Comparison of ENCODE assay signal across 9 cellular contexts in the genomic region with DNA sequence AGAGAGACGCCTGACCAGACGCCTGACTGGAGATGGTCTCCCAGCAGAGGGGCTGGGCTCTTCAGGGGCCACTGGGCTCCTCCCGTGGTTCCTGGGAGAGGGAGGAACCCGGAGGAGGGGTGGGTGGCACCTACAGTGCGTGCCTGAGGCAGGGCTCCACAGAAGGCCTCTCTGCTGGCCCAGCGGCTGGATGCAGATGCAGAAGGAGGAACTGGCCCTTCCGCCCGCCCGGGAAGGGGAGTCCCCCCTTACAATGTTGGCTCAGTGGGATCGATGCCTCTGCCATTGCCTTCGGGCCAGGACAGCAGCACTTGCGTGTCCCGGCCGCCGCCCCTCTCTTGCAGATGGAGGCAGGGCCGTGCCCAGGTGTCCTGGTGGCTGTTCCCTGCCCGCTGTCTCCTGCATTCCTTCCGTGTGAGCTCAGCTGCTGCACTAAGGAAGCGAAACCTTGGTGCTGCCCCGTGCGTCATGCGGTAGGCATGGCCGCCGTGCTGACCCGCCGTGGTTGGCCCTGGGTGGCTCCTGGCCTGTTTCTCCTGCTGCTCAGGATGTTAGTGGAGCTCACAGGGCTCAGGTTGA. TPM values are rescaled to one million over a fixed set of nuclear protein-coding genes. Genes with fewer than 3 reads are reported as not detected.
A peak's percentile ranks its signal among the peaks of the same experiment; 100 is the strongest.
DNase-seq lines count a peak whose midpoint lies in the region; ATAC-seq and TF ChIP-seq lines count a peak whose summit lies in the region.
"Had no signal": no experiment of that assay in that cellular context is flagged by ENCODE, and none has a peak within 500 bp of the region (broad histone marks: within the 10 kb centered on the region; RNA-seq: fewer than 3 reads in every experiment).

No MANE protein-coding gene starts in this region.

- H3K36me3 ChIP-seq in brain microvascular endothelial cell (replicated peaks) (no peaks in the 10 kb centered on the region), left lung (no peaks in the 10 kb centered on the region), upper lobe of left lung (peaks cover 0 to 5% (median 0%) of the 10 kb centered on the region in 4 donors), BE2C (no peaks in the 10 kb centered on the region; the same call in 1 of the 2 replicates)

- H3K4me3 Mint-ChIP-seq in activated CD8-positive, alpha-beta memory T cell treated with anti-CD3 and anti-CD28 coated beads, Interleukin-2, amount 10 ng/mL, durations not matched to agents 7 days and 5 days: no peak overlapping the region
- H3K4me3 Mint-ChIP-seq in chondrocyte (ENCODE audit: unreplicated experiment): no peak overlapping the region

- ATAC-seq in left lung: peak; percentile 88
- peak; percentile 80 to 82 for ATAC-seq in upper lobe of left lung (ENCODE audit: low FRiP score in 2 of 2)
- no peak for ATAC-seq in activated CD8-positive, alpha-beta memory T cell treated with anti-CD3 and anti-CD28 coated beads, Interleukin-2, amount 10 ng/mL, durations not matched to agents 7 days and 5 days

- 53 to 58% methylated on average over 7 to 16 of the region's 26 CpGs for WGBS in upper lobe of left lung, 2 donors

- peaks cover 34 to 81% of the 10 kb centered on the region in 2 donors for H3K4me1 ChIP-seq in left lung
- peaks cover 84 to 95% (median 89%) of the 10 kb centered on the region in 4 donors for H3K4me1 ChIP-seq in upper lobe of left lung
- peaks cover 37% of the 10 kb centered on the region for H3K4me1 ChIP-seq in BE2C

- TF ChIP-seq POLR2A in upper lobe of left lung (IDR thresholded peaks at IDR 0.05): peak in 3 of 4 donors; percentile 21 to 60 (median 33)

- CTCF ChIA-PET in activated CD8-positive, alpha-beta memory T cell treated with anti-CD3 and anti-CD28 coated beads, Interleukin-2, amount 10 ng/mL, durations not matched to agents 7 days and 5 days (lab: Charles Lee): interaction anchor here (1.1 to 3.4 kb wide), 3 partner anchors 32 to 52 kb away, joined by 3 to 14 read pairs (median 6); no protein-coding TSS in a partner anchor

- no peak overlapping the region for H3K4me3 ChIP-seq in brain microvascular endothelial cell (ENCODE audit: low read depth, low read length)
- H3K4me3 ChIP-seq in left lung: peak overlapping the region in 1 of 2 donors; percentile 11
- peak overlapping the region in 3 of 4 donors; percentile 7 to 34 (median 29) for H3K4me3 ChIP-seq in upper lobe of left lung
- H3K4me3 ChIP-seq in BE2C (ENCODE audit: low read depth, low read length): no peak overlapping the region

- H3K9me3 ChIP-seq in left lung: no peaks in the 10 kb centered on the region
- H3K9me3 ChIP-seq in upper lobe of left lung: no peaks in the 10 kb centered on the region
- no peaks in the 10 kb centered on the region for H3K9me3 ChIP-seq in BE2C

- in situ Hi-C loops in brain microvascular endothelial cell (cut with HindIII; ENCODE audit: low pct_ligation_motif_present, low sequenced_read_pairs): no loop called here

- H3K27ac ChIP-seq in brain microvascular endothelial cell: no peak overlapping the region
- peak overlapping the region; percentile 62 to 78 for H3K27ac ChIP-seq in left lung
- peak overlapping the region; percentile 86 to 95 (median 91) for H3K27ac ChIP-seq in upper lobe of left lung

- peak; percentile 74 for DNase-seq in M059J (ENCODE audit: low read depth)
- DNase-seq in brain microvascular endothelial cell: peak; percentile 18
- DNase-seq in left lung: peak; percentile 77 to 87
- DNase-seq in upper lobe of left lung: peak; percentile 87 to 90
- no peak for DNase-seq in activated CD8-positive, alpha-beta memory T cell treated with anti-CD3 and anti-CD28 coated beads, Interleukin-2, amount 10 ng/mL, durations not matched to agents 7 days and 5 days
- no peak for DNase-seq in stimulated activated CD8-positive, alpha-beta memory T cell treated with anti-CD3 and anti-CD28 coated beads, Interleukin-4, amount 100 ng/mL, for 48 hours
- DNase-seq in BE2C: no peak
- no peak for DNase-seq in chondrocyte (ENCODE audit: low spot score)
- DNase-seq: activated naive CD4-positive, alpha-beta T cell treated with Interleukin-2 at 50 U/mL for 16 hours had no signal

- intact Hi-C loops in left lung (cut with DNase I): no loop called here

- H3K27ac Mint-ChIP-seq in activated CD8-positive, alpha-beta memory T cell treated with anti-CD3 and anti-CD28 coated beads, Interleukin-2, amount 10 ng/mL, durations not matched to agents 7 days and 5 days: no peak overlapping the region
- H3K27ac Mint-ChIP-seq in chondrocyte (ENCODE audit: unreplicated experiment): no peak overlapping the region

- no peaks in the 10 kb centered on the region for H3K9me3 Mint-ChIP-seq in activated CD8-positive, alpha-beta memory T cell treated with anti-CD3 and anti-CD28 coated beads, Interleukin-2, amount 10 ng/mL, durations not matched to agents 7 days and 5 days (ENCODE audit: low read depth)
- H3K9me3 Mint-ChIP-seq in chondrocyte (ENCODE audit: low read depth): no peaks in the 10 kb centered on the region

- peaks cover 2% of the 10 kb centered on the region for H3K27me3 Mint-ChIP-seq in activated CD8-positive, alpha-beta memory T cell treated with anti-CD3 and anti-CD28 coated beads, Interleukin-2, amount 10 ng/mL, durations not matched to agents 7 days and 5 days
- no peaks in the 10 kb centered on the region for H3K27me3 Mint-ChIP-seq in chondrocyte (ENCODE audit: low read depth)

- no peaks in the 10 kb centered on the region for H3K36me3 Mint-ChIP-seq in activated CD8-positive, alpha-beta memory T cell treated with anti-CD3 and anti-CD28 coated beads, Interleukin-2, amount 10 ng/mL, durations not matched to agents 7 days and 5 days
- no peaks in the 10 kb centered on the region for H3K36me3 Mint-ChIP-seq in chondrocyte (ENCODE audit: low read depth)

- peak in 2 of 4 donors; percentile 48 to 75 for TF ChIP-seq EP300 in upper lobe of left lung (IDR thresholded peaks at IDR 0.05)

- H3K27me3 ChIP-seq in brain microvascular endothelial cell (replicated peaks): no peaks in the 10 kb centered on the region
- H3K27me3 ChIP-seq in left lung: no peaks in the 10 kb centered on the region
- H3K27me3 ChIP-seq in upper lobe of left lung: no peaks in the 10 kb centered on the region
- no peaks in the 10 kb centered on the region for H3K27me3 ChIP-seq in BE2C

- peaks cover 15% of the 10 kb centered on the region for H3K4me1 Mint-ChIP-seq in activated CD8-positive, alpha-beta memory T cell treated with anti-CD3 and anti-CD28 coated beads, Interleukin-2, amount 10 ng/mL, durations not matched to agents 7 days and 5 days
- peaks cover 29% of the 10 kb centered on the region for H3K4me1 Mint-ChIP-seq in chondrocyte (ENCODE audit: low read depth)

- no peak for TF ChIP-seq CTCF in brain microvascular endothelial cell (IDR thresholded peaks at IDR 0.05; ENCODE audit: low read depth, low read length, missing control alignments)
- no peak for TF ChIP-seq CTCF in left lung (IDR thresholded peaks at IDR 0.05)
- peak in 1 of 6 experiments; percentile 42 for TF ChIP-seq CTCF in upper lobe of left lung (IDR thresholded peaks at IDR 0.05)
- TF ChIP-seq CTCF in BE2C (IDR thresholded peaks at IDR 0.05; ENCODE audit: low read depth, low read length): no peak
- TF ChIP-seq CTCF in chondrocyte (IDR thresholded peaks at IDR 0.05): no peak

RNA-seq across cellular contexts. Expression of a gene that starts 15.1 kb away (rescaled TPM):
- 11.1 and 21.8 TPM in 2 replicates for total RNA-seq in M059J (2014; rRNA removed; shearing (Covaris generic))
- 100 to 1,000 TPM in 1 of 2 donors, 10 to 100 TPM in 1; 76.3 to 135 TPM for total RNA-seq in left lung
- 100 to 1,000 TPM in 5 of 6 donors, 10 to 100 TPM in 1; 90.7 to 231 (median 123) TPM for total RNA-seq in upper lobe of left lung
- 1 to 10 TPM; 4.8 to 7.0 TPM for total RNA-seq in activated CD8-positive, alpha-beta memory T cell treated with anti-CD3 and anti-CD28 coated beads, Interleukin-2, amount 10 ng/mL, durations not matched to agents 7 days and 5 days
- 54.3 TPM for polyA plus RNA-seq in BE2C (2012; ENCODE audit: insufficient read depth, insufficient read length, low read depth)
- 28.9 to 43.6 TPM (median 29.5 TPM) in 3 replicates for total RNA-seq in chondrocyte

RNA-seq across cellular contexts. Expression of a gene that starts 58.4 kb away (rescaled TPM):
- 8.0 and 19.7 TPM in 2 replicates for total RNA-seq in M059J (2014; rRNA removed; shearing (Covaris generic))
- total RNA-seq in left lung: 10 to 100 TPM; 28.2 to 32.7 TPM
- total RNA-seq in upper lobe of left lung: 10 to 100 TPM; 29.5 to 75.4 (median 34.8) TPM
- total RNA-seq in activated CD8-positive, alpha-beta memory T cell treated with anti-CD3 and anti-CD28 coated beads, Interleukin-2, amount 10 ng/mL, durations not matched to agents 7 days and 5 days: 10 to 100 TPM; 29.8 to 34.6 TPM
- 21.2 TPM for polyA plus RNA-seq in BE2C (2012; ENCODE audit: insufficient read depth, insufficient read length, low read depth)
- total RNA-seq in chondrocyte: 27.6 to 33.0 TPM (median 28.4 TPM) in 3 replicates

Comparison
In these comparisons a context has a peak if more than half of its experiments do, and no peak if none do; other contexts are left out.
1. DNase-seq: peak in M059J (single experiment), brain microvascular endothelial cell (single experiment), left lung (2 of 2) and upper lobe of left lung (2 of 2); none in activated CD8-positive, alpha-beta memory T cell treated with anti-CD3 and anti-CD28 coated beads, Interleukin-2, amount 10 ng/mL, durations not matched to agents 7 days and 5 days (single experiment), stimulated activated CD8-positive, alpha-beta memory T cell treated with anti-CD3 and anti-CD28 coated beads, Interleukin-4, amount 100 ng/mL, for 48 hours (single experiment), BE2C (single experiment) and chondrocyte (single experiment).
2. H3K4me3 ChIP-seq: peak in upper lobe of left lung (3 of 4); none in brain microvascular endothelial cell (single experiment) and BE2C (single experiment).